ENCODE assay signal across 14 cellular contexts in genomic region chr2:100747996-100748615, GRCh38.
"Had no signal": no experiment of that assay in that cellular context is flagged by ENCODE, and none has a peak within 500 bp of the region (broad histone marks: within the 10 kb centered on the region; RNA-seq: fewer than 3 reads in every experiment).

No MANE protein-coding gene starts in this region.

- H3K4me1 ChIP-seq: prostate gland had no signal

- H3K27me3 ChIP-seq: gastroesophageal sphincter, heart right ventricle, left lung, suprapubic skin, upper lobe of left lung had no signal

- H3K9me3 Mint-ChIP-seq: activated naive CD4-positive, alpha-beta T cell treated with anti-CD3 and anti-CD28 coated beads, Interleukin-2, amount 50 U/mL, for 72 hours; stimulated activated naive CD8-positive, alpha-beta T cell treated with anti-CD3 and anti-CD28 coated beads, Interleukin-15, Interleukin-2, amounts not matched to agents 100 ng/mL and 50 ng/mL, for 24 hours had no signal

- H3K36me3 ChIP-seq: gastroesophageal sphincter, heart right ventricle, left lung, prostate gland, suprapubic skin, upper lobe of left lung, WERI-Rb-1 had no signal

- H3K27ac Mint-ChIP-seq: activated naive CD4-positive, alpha-beta T cell treated with anti-CD3 and anti-CD28 coated beads, Interleukin-2, amount 50 U/mL, for 72 hours; stimulated activated naive CD8-positive, alpha-beta T cell treated with anti-CD3 and anti-CD28 coated beads, Interleukin-15, Interleukin-2, amounts not matched to agents 100 ng/mL and 50 ng/mL, for 24 hours had no signal

- H3K4me3 Mint-ChIP-seq: stimulated activated naive CD8-positive, alpha-beta T cell treated with anti-CD3 and anti-CD28 coated beads, Interleukin-15, Interleukin-2, amounts not matched to agents 100 ng/mL and 50 ng/mL, for 24 hours had no signal

- H3K27ac ChIP-seq: gastroesophageal sphincter, heart right ventricle, left lung, prostate gland, suprapubic skin, upper lobe of left lung, WERI-Rb-1 had no signal

- ATAC-seq: activated naive CD4-positive, alpha-beta T cell treated with anti-CD3 and anti-CD28 coated beads, Interleukin-2, amount 50 U/mL, for 72 hours; gastroesophageal sphincter; heart right ventricle; right cardiac atrium had no signal

- DNase-seq: activated CD4-positive, alpha-beta T cell treated with anti-CD3 and anti-CD28 coated beads for 1 hour; activated gamma-delta T cell treated with Interleukin-2 at 50 U/mL for 16 hours; cortex of kidney; heart right ventricle; left lung; right cardiac atrium; T-helper 2 cell; upper lobe of left lung; WERI-Rb-1 had no signal

- H3K36me3 Mint-ChIP-seq: activated naive CD4-positive, alpha-beta T cell treated with anti-CD3 and anti-CD28 coated beads, Interleukin-2, amount 50 U/mL, for 72 hours had no signal

- H3K4me3 ChIP-seq: gastroesophageal sphincter, heart right ventricle, left lung, prostate gland, suprapubic skin, upper lobe of left lung had no signal

- H3K9me3 ChIP-seq: gastroesophageal sphincter, left lung, prostate gland, suprapubic skin, upper lobe of left lung had no signal
